8 cellular contexts compared by ENCODE assay signal in the genomic region with DNA sequence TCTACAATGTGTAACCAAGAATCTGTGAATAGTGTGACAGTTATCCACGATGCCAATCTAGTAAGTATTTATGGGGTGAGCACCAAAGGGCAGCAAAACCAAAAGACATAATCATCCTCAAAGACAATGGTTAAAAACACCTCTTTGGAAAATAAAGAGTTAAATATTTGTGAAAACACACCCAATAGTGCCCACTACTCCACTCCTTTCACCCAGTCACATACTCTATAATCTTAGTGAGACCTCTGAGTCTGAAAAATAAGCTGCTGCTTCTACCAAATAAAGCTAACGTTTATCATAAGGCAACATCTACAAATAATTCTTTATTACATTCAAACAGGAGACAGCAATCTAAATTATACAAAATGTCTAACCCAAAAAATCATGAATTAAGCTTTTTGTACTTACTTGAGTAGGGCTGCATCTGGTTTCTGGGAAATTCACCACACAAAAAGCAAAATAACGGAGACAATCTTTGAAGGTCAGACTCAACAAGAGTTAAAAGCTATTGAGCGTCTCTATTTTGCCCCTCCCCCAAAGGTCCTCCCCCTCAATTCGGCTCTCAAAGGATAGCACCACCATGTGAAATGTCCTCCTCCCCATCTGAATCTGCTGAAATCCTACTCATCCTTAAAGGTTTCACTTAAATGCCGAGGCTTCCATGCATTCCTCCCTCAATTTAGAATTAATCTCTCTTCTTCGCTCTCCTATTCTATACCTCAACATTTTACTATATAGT. TPM values are rescaled to one million over a fixed set of nuclear protein-coding genes. Genes with fewer than 3 reads are reported as not detected.
DNase-seq lines count a peak whose midpoint lies in the region; ATAC-seq lines count a peak whose summit lies in the region.

No MANE protein-coding gene starts in this region.

- H3K4me3 Mint-ChIP-seq in activated naive CD4-positive, alpha-beta T cell treated with anti-CD3 and anti-CD28 coated beads, Interleukin-2, amount 10 ng/mL, durations not matched to agents 7 days and 5 days, result peak overlapping the region; percentile 75

- peaks cover 25% of the 10 kb centered on the region for H3K4me1 Mint-ChIP-seq in activated naive CD4-positive, alpha-beta T cell treated with anti-CD3 and anti-CD28 coated beads, Interleukin-2, amount 10 ng/mL, durations not matched to agents 7 days and 5 days

- peak overlapping the region; percentile 92 for H3K4me3 ChIP-seq in adipocyte (ENCODE audit: low read length)

- no peak for DNase-seq in activated naive CD4-positive, alpha-beta T cell treated with anti-CD3 and anti-CD28 coated beads, Interleukin-2, amount 10 ng/mL, durations not matched to agents 7 days and 5 days
- no peak for DNase-seq in activated naive CD4-positive, alpha-beta T cell (lab: John Stamatoyannopoulos, UW)
- peak; percentile 71 for DNase-seq in adipocyte (ENCODE audit: low read depth)
- DNase-seq in iris pigment epithelial cell (ENCODE audit: low read depth), result peak; percentile 34
- DNase-seq in stromal cell of bone marrow (ENCODE audit: low read depth), result peak; percentile 40
- no peak for DNase-seq in ureter (ENCODE audit: low spot score)
- DNase-seq in NCI-H1436 (lab: John Stamatoyannopoulos, UW), result no peak

- peaks cover 3% of the 10 kb centered on the region for H3K36me3 Mint-ChIP-seq in activated naive CD4-positive, alpha-beta T cell treated with anti-CD3 and anti-CD28 coated beads, Interleukin-2, amount 10 ng/mL, durations not matched to agents 7 days and 5 days

- no peaks in the 10 kb centered on the region for H3K27me3 ChIP-seq in adipocyte (replicated peaks; ENCODE audit: control insufficient read depth, insufficient read depth, low read length)

- peaks cover 5% of the 10 kb centered on the region for H3K9me3 Mint-ChIP-seq in activated naive CD4-positive, alpha-beta T cell treated with anti-CD3 and anti-CD28 coated beads, Interleukin-2, amount 10 ng/mL, durations not matched to agents 7 days and 5 days

- peak overlapping the region; percentile 76 for H3K9ac ChIP-seq in adipocyte (ENCODE audit: low read length)

- H3K9me3 ChIP-seq in adipocyte (ENCODE audit: control insufficient read depth, low read length), result no peaks in the 10 kb centered on the region

- ATAC-seq in GM18907 (IDR thresholded peaks at IDR 0.05; ENCODE audit: unreplicated experiment), result no peak

- H3K27me3 Mint-ChIP-seq in activated naive CD4-positive, alpha-beta T cell treated with anti-CD3 and anti-CD28 coated beads, Interleukin-2, amount 10 ng/mL, durations not matched to agents 7 days and 5 days, result peaks cover 41% of the 10 kb centered on the region

- CTCF ChIA-PET in activated naive CD4-positive, alpha-beta T cell treated with anti-CD3 and anti-CD28 coated beads, Interleukin-2, amount 10 ng/mL, durations not matched to agents 7 days and 5 days (lab: Charles Lee), result interaction anchor here (0.7 to 2.6 kb wide), 5 partner anchors 49 to 282 kb away, joined by 3 to 7 read pairs (median 4); no protein-coding TSS in a partner anchor

- no peak overlapping the region for H3K27ac Mint-ChIP-seq in activated naive CD4-positive, alpha-beta T cell treated with anti-CD3 and anti-CD28 coated beads, Interleukin-2, amount 10 ng/mL, durations not matched to agents 7 days and 5 days

- H3K4me1 ChIP-seq in adipocyte (ENCODE audit: control insufficient read depth, insufficient read depth, low read length), result peaks cover 35% of the 10 kb centered on the region

- H3K36me3 ChIP-seq in adipocyte (ENCODE audit: control insufficient read depth, insufficient read depth, low read length, severe bottlenecking), result no peaks in the 10 kb centered on the region

RNA-seq across cellular contexts. Expression of gene RAPH1, which starts 2.0 kb away (rescaled TPM):
- 71.6 TPM for total RNA-seq in ureter

Comparison
In these comparisons a context has a peak if more than half of its experiments do, and no peak if none do; other contexts are left out.
1. DNase-seq: peak in adipocyte (single experiment), iris pigment epithelial cell (single experiment) and stromal cell of bone marrow (single experiment); none in activated naive CD4-positive, alpha-beta T cell treated with anti-CD3 and anti-CD28 coated beads, Interleukin-2, amount 10 ng/mL, durations not matched to agents 7 days and 5 days (single experiment), activated naive CD4-positive, alpha-beta T cell (0 of 4), ureter (single experiment) and NCI-H1436 (single experiment).